ENCODE assay signal across 14 cellular contexts in the genomic region with DNA sequence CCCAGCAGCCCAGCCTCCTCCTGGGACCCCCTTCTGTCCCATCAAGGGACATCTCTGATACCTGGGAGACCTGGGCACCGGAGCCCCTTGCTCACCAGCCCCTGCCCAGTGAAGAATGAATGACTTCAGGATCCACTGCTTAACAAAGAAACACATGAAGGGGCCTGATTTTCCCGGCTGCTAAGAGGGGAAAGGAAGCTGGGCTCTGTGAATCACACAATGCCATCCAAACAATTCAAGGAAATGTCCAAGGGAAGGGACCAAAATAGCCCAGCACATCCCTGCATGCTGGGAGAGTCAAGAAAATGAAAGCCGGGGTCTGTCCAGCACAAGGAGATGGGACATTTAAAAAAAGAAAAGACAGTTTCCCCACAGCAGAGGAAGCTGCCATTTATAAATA.
DNase-seq lines count a peak whose midpoint lies in the region; ATAC-seq and TF ChIP-seq lines count a peak whose summit lies in the region.
"Had no signal": no experiment of that assay in that cellular context is flagged by ENCODE, and none has a peak within 500 bp of the region (broad histone marks: within the 10 kb centered on the region; RNA-seq: fewer than 3 reads in every experiment).

No MANE protein-coding gene starts in this region.

- no peaks in the 10 kb centered on the region for H3K27me3 ChIP-seq in right atrium auricular region
- H3K27me3 ChIP-seq in neuronal stem cell (ENCODE audit: control insufficient read depth in 3 of 3, insufficient read depth in 3 of 3, low read depth in 1 of 3, low read length in 3 of 3), result no peaks in the 10 kb centered on the region
- H3K27me3 ChIP-seq in vagina, result no peaks in the 10 kb centered on the region

- H2BK120ac ChIP-seq in neuronal stem cell (ENCODE audit: low read depth, low read length), result no peak overlapping the region

- intact Hi-C loops in Right ventricle myocardium inferior (cut with DNase I), result loop anchor here (5.0 to 10.0 kb wide), 4 partner anchors 49 to 191 kb away; partner anchors contain the start of gene JCAD
- intact Hi-C loops in Right ventricle myocardium superior (cut with DNase I), result loop anchor here (5.0 kb wide), 1 partner anchor 186 kb away; no protein-coding TSS in a partner anchor
- intact Hi-C loops in vagina (cut with DNase I), result no loop called here

- no peak overlapping the region for H2BK12ac ChIP-seq in neuronal stem cell (ENCODE audit: low read length)

- TF ChIP-seq CTCF in right atrium auricular region (IDR thresholded peaks at IDR 0.05), result no peak
- TF ChIP-seq CTCF in vagina (IDR thresholded peaks at IDR 0.05), result no peak

- H3K4ac ChIP-seq in neuronal stem cell (ENCODE audit: low read length), result no peak overlapping the region

- TF ChIP-seq POLR2A in vagina (IDR thresholded peaks at IDR 0.05), result no peak

- H3K79me1 ChIP-seq in neuronal stem cell (ENCODE audit: low read depth, low read length), result no peaks in the 10 kb centered on the region

- no peak overlapping the region for H3K4me2 ChIP-seq in neuronal stem cell (ENCODE audit: insufficient read depth, low read length, poor library complexity, severe bottlenecking)

- H2BK15ac ChIP-seq in neuronal stem cell (ENCODE audit: low read length), result no peak overlapping the region

- H3K36me3 ChIP-seq in right atrium auricular region, result no peaks in the 10 kb centered on the region
- no peaks in the 10 kb centered on the region for H3K36me3 ChIP-seq in neuronal stem cell (replicated peaks in 1 of 2; ENCODE audit: control insufficient read depth in 2 of 2, insufficient read depth in 2 of 2, low read length in 2 of 2)
- no peaks in the 10 kb centered on the region for H3K36me3 ChIP-seq in vagina

- no peak overlapping the region for H2BK5ac ChIP-seq in neuronal stem cell (ENCODE audit: low read length)

- H3K27ac ChIP-seq in right atrium auricular region, result peak overlapping the region; percentile 62 to 67
- no peak overlapping the region for H3K27ac ChIP-seq in neuronal stem cell (replicated peaks; ENCODE audit: low read length)
- peak overlapping the region; percentile 16 for H3K27ac ChIP-seq in vagina

- no peak for DNase-seq in Right ventricle myocardium inferior (ENCODE audit: missing footprints)
- no peak for DNase-seq in Right ventricle myocardium superior
- no peak for DNase-seq in right atrium auricular region (ENCODE audit: low spot score)
- DNase-seq in neuronal stem cell (ENCODE audit: low spot score), result no peak
- DNase-seq in vagina (ENCODE audit: extremely low spot score in 2 of 2), result no peak
- DNase-seq in NCI-H774 (lab: John Stamatoyannopoulos, UW), result no peak
- DNase-seq in activated CD4-positive, CD25-positive, alpha-beta regulatory T cell treated with anti-CD3 and anti-CD28 coated beads, Interleukin-2, amount 50 U/mL, for 72 hours, result no peak
- DNase-seq: activated naive CD4-positive, alpha-beta T cell treated with anti-CD3 and anti-CD28 coated beads, Interleukin-2, amount 50 U/mL, for 16 hours; mesendoderm; NCI-H1092; NCI-H345; stimulated activated CD4-positive, alpha-beta T cell treated with anti-CD3 and anti-CD28 coated beads, Interleukin-2, amount 100 ng/mL, for 48 hours had no signal

- no peaks in the 10 kb centered on the region for H3K9me3 ChIP-seq in right atrium auricular region
- peaks cover 0 to 3% of the 10 kb centered on the region in 2 donors for H3K9me3 ChIP-seq in neuronal stem cell (replicated peaks in 1 of 2; ENCODE audit: control insufficient read depth in 2 of 2, insufficient read depth in 1 of 2, low read depth in 1 of 2, low read length in 2 of 2)
- no peaks in the 10 kb centered on the region for H3K9me3 ChIP-seq in vagina

- H3K4me1 ChIP-seq in right atrium auricular region (peaks cover 0 to 21% of the 10 kb centered on the region in 2 donors), neuronal stem cell (ENCODE audit: control insufficient read depth in 2 of 2, insufficient read depth in 1 of 2, low read depth in 1 of 2, low read length in 2 of 2) (peaks cover 4 to 15% of the 10 kb centered on the region in 2 donors), vagina (peaks cover 10% of the 10 kb centered on the region)

- peak overlapping the region; percentile 72 for H2AFZ ChIP-seq in neuronal stem cell (ENCODE audit: low read length)

- no peak overlapping the region for H3K18ac ChIP-seq in neuronal stem cell (ENCODE audit: low read length)

- H2AK5ac ChIP-seq in neuronal stem cell (ENCODE audit: low read depth, low read length), result no peak overlapping the region

- no peak overlapping the region for H3K9ac ChIP-seq in neuronal stem cell (ENCODE audit: low read depth, low read length, poor library complexity)

- H4K8ac ChIP-seq in neuronal stem cell (ENCODE audit: low read depth, low read length), result no peak overlapping the region

- no peak overlapping the region for H4K91ac ChIP-seq in neuronal stem cell (ENCODE audit: low read depth, low read length, poor library complexity)

- no peak overlapping the region for H3K23ac ChIP-seq in neuronal stem cell (ENCODE audit: low read depth, low read length, poor library complexity)

- no CpG with 5 or more reads among the region's 3 CpGs for WGBS in neuronal stem cell (ENCODE audit: extremely low coverage in 2 of 2, insufficient read length in 2 of 2, insufficient replicate concordance in 1 of 2), 2 donors

- H3K4me3 ChIP-seq in right atrium auricular region (peak overlapping the region in 1 of 2 donors; percentile 0), neuronal stem cell (ENCODE audit: low read length in 2 of 2) (no peak overlapping the region), vagina (no peak overlapping the region)

- peak; percentile 34 for ATAC-seq in Right ventricle myocardium inferior
- ATAC-seq in Right ventricle myocardium superior (ENCODE audit: poor library complexity), result no peak
- ATAC-seq in GM18870 (IDR thresholded peaks at IDR 0.05; ENCODE audit: unreplicated experiment), result no peak
- ATAC-seq: WTC11 had no signal

- no peak overlapping the region for H3K14ac ChIP-seq in neuronal stem cell (ENCODE audit: low read length)
